ENCODE assay signal across 12 cellular contexts in the genomic region with DNA sequence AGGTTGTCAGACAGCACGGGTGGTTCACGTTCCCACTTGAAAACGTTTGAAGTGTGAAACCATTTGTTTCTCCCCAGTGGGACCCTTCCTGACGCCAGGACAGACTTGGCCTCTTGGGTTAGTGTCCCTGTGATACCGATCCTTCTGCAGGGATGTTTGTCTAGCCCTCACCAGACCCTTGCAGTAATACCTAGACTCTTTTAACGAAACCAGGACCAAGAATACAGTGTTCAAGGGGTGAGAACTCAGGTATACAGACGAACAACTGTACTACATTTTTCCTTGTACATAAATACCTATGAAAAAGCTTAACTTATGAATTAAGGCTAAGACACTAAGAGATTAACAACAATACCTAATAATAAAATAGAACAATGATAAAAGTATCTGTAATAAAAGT.
DNase-seq lines count a peak whose midpoint lies in the region; ATAC-seq and TF ChIP-seq lines count a peak whose summit lies in the region.
"Had no signal": no experiment of that assay in that cellular context is flagged by ENCODE, and none has a peak within 500 bp of the region (broad histone marks: within the 10 kb centered on the region; RNA-seq: fewer than 3 reads in every experiment).

No MANE protein-coding gene starts in this region.

- H3K4me3 ChIP-seq in CD4-positive, CD25-positive, alpha-beta regulatory T cell (ENCODE audit: low read depth, low read length), result peak overlapping the region; percentile 43
- H3K4me3 ChIP-seq in WERI-Rb-1 (ENCODE audit: low read depth, low read length), result no peak overlapping the region
- H3K4me3 ChIP-seq in neuronal stem cell (ENCODE audit: low read length in 2 of 2), result no peak overlapping the region
- no peak overlapping the region for H3K4me3 ChIP-seq in mammary epithelial cell (replicated peaks in 1 of 3; ENCODE audit: insufficient read depth in 1 of 3, low read depth in 2 of 3, low read length in 3 of 3)
- H3K4me3 ChIP-seq: GM23338 had no signal

- no peak overlapping the region for H2BK12ac ChIP-seq in neuronal stem cell (ENCODE audit: low read length)

- peak in 1 of 2 donors; percentile 12 for ATAC-seq in CD4-positive, CD25-positive, alpha-beta regulatory T cell (ENCODE audit: low read depth in 2 of 2)
- ATAC-seq in GM19328 (IDR thresholded peaks at IDR 0.05; ENCODE audit: unreplicated experiment) (peak; percentile 43), HG02970 (IDR thresholded peaks at IDR 0.05; ENCODE audit: low FRiP score, unreplicated experiment) (peak; percentile 25), activated B cell treated with CpG ODN at 0.5 μM for 24 hours (ENCODE audit: low read depth) (no peak)
- ATAC-seq: GM23338, SK-N-SH treated with all-trans-retinoic acid at 6 μM for 48 hours had no signal

- H3K23ac ChIP-seq in neuronal stem cell (ENCODE audit: low read depth, low read length, poor library complexity), result no peak overlapping the region

- intact Hi-C loops in activated B cell treated with CpG ODN at 0.5 μM for 24 hours (cut with micrococcal nuclease), result no loop called here
- intact Hi-C loops in mammary epithelial cell (cut with micrococcal nuclease), result no loop called here

- H4K20me1 ChIP-seq in mammary epithelial cell (ENCODE audit: insufficient read depth, low read length), result no peaks in the 10 kb centered on the region

- peaks cover 0 to 24% (median 16%) of the 10 kb centered on the region in 4 donors for H3K4me1 Mint-ChIP-seq in CD4-positive, CD25-positive, alpha-beta regulatory T cell
- peaks cover 20% of the 10 kb centered on the region for H3K4me1 Mint-ChIP-seq in activated B cell treated with CpG ODN at 0.5 μM for 24 hours
- H3K4me1 Mint-ChIP-seq: GM23338 had no signal

- H3K4me1 ChIP-seq in CD4-positive, CD25-positive, alpha-beta regulatory T cell (ENCODE audit: control insufficient read depth, insufficient read depth, low read length, poor library complexity, severe bottlenecking), result peaks cover 12% of the 10 kb centered on the region
- no peaks in the 10 kb centered on the region for H3K4me1 ChIP-seq in neuronal stem cell (ENCODE audit: control insufficient read depth in 2 of 2, insufficient read depth in 1 of 2, low read depth in 1 of 2, low read length in 2 of 2)
- H3K4me1 ChIP-seq in mammary epithelial cell (ENCODE audit: insufficient read depth, low read length), result no peaks in the 10 kb centered on the region

- H2AK5ac ChIP-seq in neuronal stem cell (ENCODE audit: low read depth, low read length), result no peak overlapping the region

- H2AFZ ChIP-seq in neuronal stem cell (ENCODE audit: low read length) (no peak overlapping the region), mammary epithelial cell (ENCODE audit: low read depth, low read length) (no peak overlapping the region)
- H2AFZ ChIP-seq: GM23338 had no signal

- POLR2A ChIA-PET in activated B cell treated with CpG ODN at 0.5 μM for 24 hours (lab: Charles Lee), result no interaction called here

- no TSS peak for BruUV-seq in mammary epithelial cell (replicated peaks; lab: Mats Ljungman, UMichigan)

- no peak overlapping the region for H2BK5ac ChIP-seq in neuronal stem cell (ENCODE audit: low read length)

- peaks cover 34% of the 10 kb centered on the region for H3K27me3 Mint-ChIP-seq in CD4-positive, CD25-positive, alpha-beta regulatory T cell
- peaks cover 10% of the 10 kb centered on the region for H3K27me3 Mint-ChIP-seq in activated B cell treated with CpG ODN at 0.5 μM for 24 hours

- dilution Hi-C loops in mammary epithelial cell (cut with HindIII; ENCODE audit: low sequenced_read_pairs), result loop anchor here (5.0 kb wide), 1 partner anchor 47 kb away; no protein-coding TSS in a partner anchor

- H3K4me2 ChIP-seq in neuronal stem cell (ENCODE audit: insufficient read depth, low read length, poor library complexity, severe bottlenecking) (no peak overlapping the region), mammary epithelial cell (ENCODE audit: insufficient read depth, low read depth, low read length) (no peak overlapping the region)
- H3K4me2 ChIP-seq: GM23338 had no signal

- H3K9me3 ChIP-seq in CD4-positive, CD25-positive, alpha-beta regulatory T cell (ENCODE audit: control insufficient read depth in 2 of 2, low read length in 2 of 2), result no peaks in the 10 kb centered on the region
- H3K9me3 ChIP-seq in WERI-Rb-1 (ENCODE audit: severe bottlenecking) (no peaks in the 10 kb centered on the region), neuronal stem cell (replicated peaks in 1 of 2; ENCODE audit: control insufficient read depth in 2 of 2, insufficient read depth in 1 of 2, low read depth in 1 of 2, low read length in 2 of 2) (no peaks in the 10 kb centered on the region), mammary epithelial cell (replicated peaks; ENCODE audit: insufficient read depth, low read length) (no peaks in the 10 kb centered on the region)

- no peaks in the 10 kb centered on the region for H3K36me3 ChIP-seq in CD4-positive, CD25-positive, alpha-beta regulatory T cell (ENCODE audit: control insufficient read depth, insufficient read depth, low read length)
- H3K36me3 ChIP-seq in WERI-Rb-1, result no peaks in the 10 kb centered on the region
- H3K36me3 ChIP-seq in neuronal stem cell (replicated peaks in 1 of 2; ENCODE audit: control insufficient read depth in 2 of 2, insufficient read depth in 2 of 2, low read length in 2 of 2), result no peaks in the 10 kb centered on the region
- no peaks in the 10 kb centered on the region for H3K36me3 ChIP-seq in mammary epithelial cell (ENCODE audit: insufficient read depth, low read length)

- no peaks in the 10 kb centered on the region for H3K36me3 Mint-ChIP-seq in CD4-positive, CD25-positive, alpha-beta regulatory T cell
- H3K36me3 Mint-ChIP-seq in activated B cell treated with CpG ODN at 0.5 μM for 24 hours (ENCODE audit: low read depth), result no peaks in the 10 kb centered on the region
- H3K36me3 Mint-ChIP-seq: activated naive CD4-positive, alpha-beta T cell treated with anti-CD3 and anti-CD28 coated beads, Interleukin-2, amount 50 U/mL, for 72 hours had no signal

- no CpG with 5 or more reads among the region's 7 CpGs for WGBS in neuronal stem cell (ENCODE audit: extremely low coverage in 2 of 2, insufficient read length in 2 of 2, insufficient replicate concordance in 1 of 2), 2 donors
- WGBS in mammary epithelial cell (ENCODE audit: low coverage, missing lambda C conversion rate), result 66% methylated on average over 7 of the region's 7 CpGs

- peaks cover 5% of the 10 kb centered on the region for H3K27me3 ChIP-seq in CD4-positive, CD25-positive, alpha-beta regulatory T cell (ENCODE audit: control insufficient read depth, insufficient read depth, low read length)
- no peaks in the 10 kb centered on the region for H3K27me3 ChIP-seq in WERI-Rb-1 (ENCODE audit: insufficient read depth, low read depth, severe bottlenecking)
- H3K27me3 ChIP-seq in neuronal stem cell (ENCODE audit: control insufficient read depth in 3 of 3, insufficient read depth in 3 of 3, low read depth in 1 of 3, low read length in 3 of 3), result no peaks in the 10 kb centered on the region
- no peaks in the 10 kb centered on the region for H3K27me3 ChIP-seq in mammary epithelial cell (ENCODE audit: insufficient read depth, low read length)

- H2BK120ac ChIP-seq in neuronal stem cell (ENCODE audit: low read depth, low read length), result no peak overlapping the region

- no peak for DNase-seq in CD4-positive, CD25-positive, alpha-beta regulatory T cell
- DNase-seq in activated B cell treated with CpG ODN at 0.5 μM for 24 hours, result no peak
- no peak for DNase-seq in WERI-Rb-1
- DNase-seq in neuronal stem cell (ENCODE audit: low spot score), result no peak
- no peak for DNase-seq in mammary epithelial cell
- DNase-seq in NCI-H1048 (lab: John Stamatoyannopoulos, UW), result no peak
- DNase-seq: NCI-H2029 treated with DMSO at 0.1 percent for 48 hours had no signal

- peak overlapping the region in 1 of 3 donors; percentile 68 for H3K27ac Mint-ChIP-seq in CD4-positive, CD25-positive, alpha-beta regulatory T cell
- H3K27ac Mint-ChIP-seq in activated B cell treated with CpG ODN at 0.5 μM for 24 hours, result no peak overlapping the region
- H3K27ac Mint-ChIP-seq: GM23338 had no signal

- no peak overlapping the region for H3K4ac ChIP-seq in neuronal stem cell (ENCODE audit: low read length)

- no peaks in the 10 kb centered on the region for H3K9me3 Mint-ChIP-seq in CD4-positive, CD25-positive, alpha-beta regulatory T cell
- H3K9me3 Mint-ChIP-seq in activated B cell treated with CpG ODN at 0.5 μM for 24 hours, result no peaks in the 10 kb centered on the region
- H3K9me3 Mint-ChIP-seq: activated naive CD4-positive, alpha-beta T cell treated with anti-CD3 and anti-CD28 coated beads, Interleukin-2, amount 50 U/mL, for 72 hours; GM23338 had no signal

- no peak overlapping the region for H2BK15ac ChIP-seq in neuronal stem cell (ENCODE audit: low read length)

- no peak overlapping the region for H3K27ac ChIP-seq in CD4-positive, CD25-positive, alpha-beta regulatory T cell (ENCODE audit: insufficient read depth, low read length, poor library complexity, severe bottlenecking)
- H3K27ac ChIP-seq in WERI-Rb-1 (no peak overlapping the region), neuronal stem cell (replicated peaks; ENCODE audit: low read length) (no peak overlapping the region), mammary epithelial cell (ENCODE audit: insufficient read depth, low read depth, low read length) (no peak overlapping the region)

- no peak overlapping the region for H3K9ac ChIP-seq in neuronal stem cell (ENCODE audit: low read depth, low read length, poor library complexity)
- no peak overlapping the region for H3K9ac ChIP-seq in mammary epithelial cell (ENCODE audit: insufficient read depth, low read length)

- H3K14ac ChIP-seq in neuronal stem cell (ENCODE audit: low read length), result no peak overlapping the region

- no peak overlapping the region for H4K91ac ChIP-seq in neuronal stem cell (ENCODE audit: low read depth, low read length, poor library complexity)

- H3K4me3 Mint-ChIP-seq in CD4-positive, CD25-positive, alpha-beta regulatory T cell, result peak overlapping the region in 3 of 4 donors; percentile 5 to 74 (median 60)
- peak overlapping the region; percentile 69 for H3K4me3 Mint-ChIP-seq in activated B cell treated with CpG ODN at 0.5 μM for 24 hours
- H3K4me3 Mint-ChIP-seq: GM23338 had no signal

- TF ChIP-seq CTCF in activated B cell treated with CpG ODN at 0.5 μM for 24 hours (IDR thresholded peaks at IDR 0.05), result no peak
- no peak for TF ChIP-seq CTCF in WERI-Rb-1 (IDR thresholded peaks at IDR 0.05; ENCODE audit: low read depth, low read length)
- no peak for TF ChIP-seq CTCF in mammary epithelial cell (conservative IDR thresholded peaks at IDR 0.05 in 1 of 2, IDR thresholded peaks at IDR 0.05 in 1 of 2; ENCODE audit: extremely low read depth in 1 of 2, insufficient read depth in 1 of 2, low read depth in 1 of 2, low read length in 2 of 2)

- no peaks in the 10 kb centered on the region for H3K79me2 ChIP-seq in mammary epithelial cell (ENCODE audit: insufficient read depth, low read length)

- in situ Hi-C loops in mammary epithelial cell (cut with MboI; ENCODE audit: low sequenced_read_pairs in 2 of 2), result no loop called here

- no peaks in the 10 kb centered on the region for H3K79me1 ChIP-seq in neuronal stem cell (ENCODE audit: low read depth, low read length)

- H3K18ac ChIP-seq in neuronal stem cell (ENCODE audit: low read length), result no peak overlapping the region

- CTCF ChIA-PET in activated B cell treated with CpG ODN at 0.5 μM for 24 hours (lab: Charles Lee) (no interaction called here), mammary epithelial cell (lab: Charles Lee; ENCODE audit: low non-redundant PET) (interaction anchor here (0.7 kb wide), 1 partner anchor 460 kb away, joined by 7 read pairs; no protein-coding TSS in a partner anchor)

- H4K8ac ChIP-seq in neuronal stem cell (ENCODE audit: low read depth, low read length), result no peak overlapping the region
